Comparison of ENCODE assay signal across 1 cellular context in genomic region chr10:91389636-91390512, GRCh38.
TF ChIP-seq lines count a peak whose summit lies in the region.

No MANE protein-coding gene starts in this region.

TF ChIP-seq in H1, 55 proteins besides CTCF, POLR2A, EP300 and RAD21 (continued from another document):
- TF ChIP-seq TAF1 (IDR thresholded peaks at IDR 0.05; ENCODE audit: low read depth, low read length) (no peak), EGR1 (IDR thresholded peaks at IDR 0.05; ENCODE audit: borderline replicate concordance, low read depth, low read length) (no peak), TAF7 (optimal IDR thresholded peaks at IDR 0.05; ENCODE audit: borderline replicate concordance, low read depth, low read length) (no peak), YY1 (IDR thresholded peaks at IDR 0.05; ENCODE audit: low read depth, low read length) (no peak), PHF8 (conservative IDR thresholded peaks at IDR 0.05; ENCODE audit: low read depth, low read length) (no peak), RFX5 (IDR thresholded peaks at IDR 0.05; ENCODE audit: borderline replicate concordance, low read depth, low read length) (no peak), BACH1 (IDR thresholded peaks at IDR 0.05; ENCODE audit: low read length) (no peak), RBBP5 (IDR thresholded peaks at IDR 0.05; ENCODE audit: borderline replicate concordance, low read depth, low read length) (no peak), JUN (IDR thresholded peaks at IDR 0.05; ENCODE audit: low read depth, low read length) (no peak), KDM4A (IDR thresholded peaks at IDR 0.05; ENCODE audit: low read depth, low read length, severe bottlenecking) (no peak), TCF12 (IDR thresholded peaks at IDR 0.05; ENCODE audit: low read depth, low read length) (no peak), RXRA (IDR thresholded peaks at IDR 0.05; ENCODE audit: insufficient read depth, low read depth, low read length) (no peak), KDM5A (IDR thresholded peaks at IDR 0.05; ENCODE audit: low read length) (no peak), CREB1 (IDR thresholded peaks at IDR 0.05) (no peak), POLR2AphosphoS5 (IDR thresholded peaks at IDR 0.05; ENCODE audit: low read depth, low read length) (no peak), ASH2L (IDR thresholded peaks at IDR 0.05; ENCODE audit: low read length) (no peak)
